In the genomic region with DNA sequence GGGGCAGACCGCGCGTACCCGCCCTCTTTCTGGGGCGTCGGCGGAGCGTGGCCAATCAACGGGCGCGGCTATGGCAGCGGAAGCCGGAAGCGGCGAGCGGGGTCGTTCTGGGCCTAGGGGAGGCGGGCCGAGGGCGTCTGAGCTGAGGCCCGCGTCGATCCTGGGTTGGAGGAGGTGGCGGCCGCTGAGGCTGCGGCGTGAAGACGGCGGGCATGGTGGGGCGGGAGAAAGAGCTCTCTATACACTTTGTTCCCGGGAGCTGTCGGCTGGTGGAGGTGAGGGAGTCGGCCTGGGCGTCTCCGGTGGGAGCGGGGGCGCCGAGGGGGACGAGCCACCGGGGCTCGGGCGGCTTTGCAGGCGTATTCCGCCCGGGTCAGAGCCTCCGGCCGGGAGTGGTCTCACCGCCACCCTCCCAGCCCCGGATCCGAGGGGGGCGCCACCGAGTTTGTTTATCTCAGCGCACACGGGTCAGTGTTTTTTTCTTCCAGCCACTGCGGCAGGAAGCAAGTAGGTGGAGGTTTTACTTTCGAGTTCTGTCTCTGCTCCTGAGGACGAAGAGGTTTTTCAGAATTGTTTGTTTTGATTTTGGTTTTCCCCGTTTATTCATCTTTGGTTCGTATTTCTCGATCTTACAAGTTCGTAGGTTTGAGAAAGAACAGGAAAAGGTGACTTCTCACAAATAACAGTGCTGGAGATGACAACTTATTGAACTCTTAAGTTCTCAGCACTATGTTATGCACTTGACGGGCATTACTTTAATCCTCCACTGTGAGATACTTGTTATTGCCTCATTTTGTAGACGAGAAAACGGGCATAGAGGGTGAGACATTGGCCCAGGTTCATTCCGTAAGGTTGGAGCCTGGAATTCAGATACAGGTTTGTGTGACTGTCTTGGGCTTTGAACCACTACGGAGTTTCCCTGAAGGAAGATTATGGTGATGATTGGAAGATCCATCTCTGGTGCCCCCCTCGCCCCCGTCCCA, we compare ENCODE assay signal across 8 cellular contexts. TPM values are rescaled to one million over a fixed set of nuclear protein-coding genes. Genes with fewer than 3 reads are reported as not detected.
A peak's percentile ranks its signal among the peaks of the same experiment; 100 is the strongest.
DNase-seq lines count a peak whose midpoint lies in the region; ATAC-seq, FAIRE-seq and TF ChIP-seq lines count a peak whose summit lies in the region.

A gene (plus strand): TSS at position 145 of the 983 bp plus-strand sequence. CDS start 68 bp downstream, at position 213.

- peaks cover 0 to 9% (median 5%) of the 10 kb centered on the region in 4 experiments; a peak in 4 of 7 replicates for H3K4me1 ChIP-seq in H1 (replicated peaks in 1 of 4; ENCODE audit: control insufficient read depth in 3 of 4, insufficient read depth in 4 of 4, low read length in 3 of 4)
- H3K4me1 ChIP-seq in mesendoderm (ENCODE audit: control insufficient read depth, low read depth, low read length): no peaks in the 10 kb centered on the region

- no peak within 1 kb of the TSS; the same call in 1 of the 2 replicates for H2BK12ac ChIP-seq in H1 (ENCODE audit: low read depth, low read length)

- H3K14ac ChIP-seq in H1 (ENCODE audit: insufficient read length): no peak within 1 kb of the TSS

- H4K8ac ChIP-seq in H1 (ENCODE audit: extremely low read depth, insufficient read depth, low read length) (peak within 1 kb of the TSS; percentile 93), mesendoderm (ENCODE audit: low read depth, low read length) (peak within 1 kb of the TSS; percentile 98)

- H3K56ac ChIP-seq in H1 (replicated peaks; ENCODE audit: insufficient read length, low read depth, low read length) (peak within 1 kb of the TSS; percentile 90), mesendoderm (ENCODE audit: low read length) (peak within 1 kb of the TSS; percentile 94)

- peaks cover 12 to 29% of the 10 kb centered on the region in 2 experiments for H4K20me1 ChIP-seq in H1 (replicated peaks in 1 of 2; ENCODE audit: control insufficient read depth in 1 of 2, insufficient read depth in 2 of 2, low read length in 2 of 2)

- TF ChIP-seq RAD21 in H1 (IDR thresholded peaks at IDR 0.05 in 1 of 2, conservative IDR thresholded peaks at IDR 0.05 in 1 of 2; ENCODE audit: low read depth in 2 of 2, low read length in 2 of 2): peak in 1 of 2 experiments; percentile 17; a peak in 1 of 4 replicates

- H3K9me3 ChIP-seq in H1 (ENCODE audit: insufficient read depth in 2 of 2, low read depth in 1 of 2, low read length in 1 of 2): no peaks in the 10 kb centered on the region

- TF ChIP-seq CTCF in H1 (IDR thresholded peaks at IDR 0.05; ENCODE audit: control extremely low read depth in 1 of 3, insufficient read depth in 1 of 3, low read depth in 1 of 3, low read length in 3 of 3): peak; percentile 40 to 53 (median 48); a peak in 3 of 4 replicates

- H3K36me3 ChIP-seq in H1 (ENCODE audit: control insufficient read depth in 2 of 4, insufficient read depth in 4 of 4, low read length in 3 of 4) (no peaks in the 10 kb centered on the region), mesendoderm (ENCODE audit: control insufficient read depth, insufficient read depth, low read length) (no peaks in the 10 kb centered on the region)

- H2AK5ac ChIP-seq in H1 (ENCODE audit: low read depth, low read length): peak within 1 kb of the TSS; percentile 78
- H2AK5ac ChIP-seq in mesendoderm (ENCODE audit: low read length): no peak within 1 kb of the TSS

- H2BK5ac ChIP-seq in H1 (ENCODE audit: low read depth, low read length) (peak within 1 kb of the TSS; percentile 83), mesendoderm (ENCODE audit: low read length) (peak within 1 kb of the TSS; percentile 89)

- no peak within 1 kb of the TSS for H2AFZ ChIP-seq in H1 (ENCODE audit: low read length)

- TF ChIP-seq POLR2A in H1 (IDR thresholded peaks at IDR 0.05; ENCODE audit: control extremely low read depth in 1 of 2, low read depth in 2 of 2, low read length in 2 of 2): peak; percentile 83 to 89

- 0 out of 2 replicates have a peak within 1 kb of the TSS, but pooled peaks have one; percentile 13 for H2BK20ac ChIP-seq in H1 (ENCODE audit: low read length)

- peak within 1 kb of the TSS; percentile 67 to 98 (median 89) for H3K4me3 ChIP-seq in H1 (ENCODE audit: extremely low read depth in 1 of 4, insufficient read depth in 2 of 4, low read depth in 3 of 4, low read length in 4 of 4)
- H3K4me3 ChIP-seq in mesendoderm (ENCODE audit: low read length): peak within 1 kb of the TSS; percentile 70

- H2BK15ac ChIP-seq in H1 (ENCODE audit: low read length) (no peak within 1 kb of the TSS), mesendoderm (replicated peaks; ENCODE audit: low read depth) (no peak within 1 kb of the TSS)

- H2BK120ac ChIP-seq in H1 (replicated peaks; ENCODE audit: low read depth, low read length) (peak within 1 kb of the TSS; percentile 95), mesendoderm (ENCODE audit: low read depth, low read length) (no peak within 1 kb of the TSS)

- no peaks in the 10 kb centered on the region for H3K79me1 ChIP-seq in H1 (ENCODE audit: low read depth, low read length)
- H3K79me1 ChIP-seq in mesendoderm (ENCODE audit: low read length): no peaks in the 10 kb centered on the region

- H3K23me2 ChIP-seq in H1 (ENCODE audit: low read depth, low read length): peaks cover 12% of the 10 kb centered on the region

- ATAC-seq in GM21381 (IDR thresholded peaks at IDR 0.05; ENCODE audit: unreplicated experiment): peak; percentile 89

- DNase-seq in Caki2 (ENCODE audit: low read depth) (peak; percentile 97), HUDEP-2 (lab: John Stamatoyannopoulos, UW; ENCODE audit: unreplicated experiment in 76 of 76) (peak in 75 of 76 experiments; percentile 21 to 95 (median 90)), NOMO-1 treated with dmso at 0.1 percent for 144 hours (lab: John Stamatoyannopoulos, UW; ENCODE audit: unreplicated experiment) (peak; percentile 98), H1 (ENCODE audit: low read depth in 1 of 2, low spot score in 2 of 2) (peak; percentile 73 to 89), mesendoderm (peak; percentile 98)
- peak; percentile 72 to 87 (median 86) for DNase-seq in activated CD8-positive, alpha-beta memory T cell treated with anti-CD3 and anti-CD28 coated beads for 48 hours (ENCODE audit: low read depth in 2 of 3, low spot score in 2 of 3)
- DNase-seq in stimulated activated CD8-positive, alpha-beta memory T cell treated with anti-CD3 and anti-CD28 coated beads, Interleukin-15, amount 100 ng/mL, for 1 hour (ENCODE audit: low read depth): peak; percentile 85

- in situ Hi-C loops in Caki2 (cut with HindIII; ENCODE audit: low pct_unique_long_range_greater_than_20kb, low sequenced_read_pairs): no loop called here

- H3K27me3 ChIP-seq in H1 (replicated peaks in 1 of 4; ENCODE audit: control insufficient read depth in 3 of 4, extremely low read depth in 1 of 4, insufficient read depth in 3 of 4, low read length in 3 of 4) (no peaks in the 10 kb centered on the region), mesendoderm (ENCODE audit: insufficient read depth, low read length, poor library complexity) (no peaks in the 10 kb centered on the region)

- peaks cover 28 to 70% of the 10 kb centered on the region in 2 experiments for H3K79me2 ChIP-seq in H1 (ENCODE audit: control insufficient read depth in 1 of 2, insufficient read depth in 2 of 2, low read length in 2 of 2)
- H3K79me2 ChIP-seq in mesendoderm (ENCODE audit: control insufficient read depth, insufficient read depth, low read length): peaks cover 44% of the 10 kb centered on the region

- H4K91ac ChIP-seq in H1 (replicated peaks; ENCODE audit: insufficient read length, low read length): peak within 1 kb of the TSS; percentile 52

- CTCF ChIA-PET in H1 (lab: Charles Lee; ENCODE audit: partially characterized antibody): interaction anchor here (0.6 to 1.8 kb wide), 8 partner anchors 10 to 47 kb away, joined by 3 to 5 read pairs (median 4); no protein-coding TSS in a partner anchor

- FAIRE-seq in H1 (lab: Jason Lieb, UNC): no peak

- peak within 1 kb of the TSS; percentile 90 to 99 (median 96) for H3K9ac ChIP-seq in H1 (replicated peaks in 1 of 4; ENCODE audit: extremely low read depth in 1 of 4, low read depth in 3 of 4, low read length in 3 of 4)
- peak within 1 kb of the TSS; percentile 91 for H3K9ac ChIP-seq in mesendoderm (ENCODE audit: low read length)

- POLR2A ChIA-PET in H1 (lab: Charles Lee; ENCODE audit: partially characterized antibody): interaction anchor here (0.7 to 4.6 kb wide), 15 partner anchors 9 to 1012 kb away, joined by 3 to 76 read pairs (median 4); a partner anchor contains a TSS

- H3K27ac ChIP-seq in H1 (ENCODE audit: low read depth, low read length) (peak within 1 kb of the TSS; percentile 89), mesendoderm (ENCODE audit: low read depth, low read length) (peak within 1 kb of the TSS; percentile 95)

- WGBS in H1 (ENCODE audit: extremely low coverage in 1 of 2, insufficient coverage in 1 of 2, insufficient read length in 1 of 2, insufficient replicate concordance in 2 of 2, low coverage in 1 of 2, low lambda C conversion rate in 2 of 2, missing lambda C conversion rate in 1 of 2), 2 experiments: 3% methylated on average over 63 of the region's 68 CpGs; no CpG with 5 or more reads in 1 of the 2 experiments
- no CpG with 5 or more reads among the region's 68 CpGs for WGBS in mesendoderm (ENCODE audit: extremely low coverage, insufficient coverage, low lambda C conversion rate)

- H3K18ac ChIP-seq in H1 (ENCODE audit: extremely low read depth, low read length): peak within 1 kb of the TSS; percentile 93
- H3K18ac ChIP-seq in mesendoderm (ENCODE audit: low read length): peak within 1 kb of the TSS; percentile 71

- H4K5ac ChIP-seq in H1 (ENCODE audit: insufficient read length, low read depth, low read length): peak within 1 kb of the TSS; percentile 85
- no peak within 1 kb of the TSS for H4K5ac ChIP-seq in mesendoderm (ENCODE audit: low read length)

- TF ChIP-seq EP300 in H1 (IDR thresholded peaks at IDR 0.05; ENCODE audit: borderline replicate concordance in 1 of 2, low read depth in 2 of 2, low read length in 2 of 2): no peak

- H3K4me2 ChIP-seq in H1 (ENCODE audit: insufficient read depth in 1 of 2, low read depth in 2 of 2, low read length in 2 of 2): peak within 1 kb of the TSS; percentile 90 to 100
- H3K4me2 ChIP-seq in mesendoderm (ENCODE audit: low read length): peak within 1 kb of the TSS; percentile 96

- peak within 1 kb of the TSS; percentile 12 for H3K23ac ChIP-seq in H1 (ENCODE audit: insufficient read length)
- H3K23ac ChIP-seq in mesendoderm (ENCODE audit: low read length): no peak within 1 kb of the TSS

- H3K4ac ChIP-seq in H1 (replicated peaks; ENCODE audit: insufficient read length, low read depth, low read length) (peak within 1 kb of the TSS; percentile 91), mesendoderm (ENCODE audit: low read depth, low read length) (peak within 1 kb of the TSS; percentile 88)

RNA-seq across cellular contexts. Expression of the gene that starts here (rescaled TPM):
- 53.5 and 59.5 TPM in 2 replicates for total RNA-seq in Caki2 (2014; rRNA removed; shearing (Covaris generic); ENCODE audit: low replicate concordance)
- total RNA-seq in H1 (2021; fragmentation: NEBNext Ultra II Directional; extraction: Animal tissue kit (Norgen Biotek cat#: 25700)): 64.1 and 65.2 TPM in 2 replicates
- 18.7 and 33.9 TPM in 2 replicates for polyA plus RNA-seq in H1 (2011; rRNA removed)
- polyA plus RNA-seq in H1 (2011; cell fraction: cytosol; rRNA removed): 45.9 TPM
- 19.2 TPM for polyA plus RNA-seq in H1 (2011; cell fraction: nucleus; rRNA removed)
- polyA plus RNA-seq in H1 (2012, experiment 1 of 2): 45.1 to 66.2 TPM (median 56.0 TPM) in 4 replicates
- 8.1 TPM for polyA plus RNA-seq in H1 (2012, experiment 2 of 2)
- polyA plus RNA-seq in H1 (2013, experiment 1 of 2): 37.6 TPM
- 37.6 TPM for polyA plus RNA-seq in H1 (2013, experiment 2 of 2)
- 51.2 and 74.4 TPM in 2 replicates for polyA minus RNA-seq in H1 (2011; rRNA and poly(A)+ RNA removed)
- 32.3 TPM for polyA minus RNA-seq in H1 (2011; cell fraction: cytosol; rRNA and poly(A)+ RNA removed)
- polyA minus RNA-seq in H1 (2011; cell fraction: nucleus; rRNA and poly(A)+ RNA removed): 43.0 TPM
- polyA plus RNA-seq in mesendoderm (2013, experiment 1 of 2): 33.0 TPM
- polyA plus RNA-seq in mesendoderm (2013, experiment 2 of 2): 35.0 TPM

Comparison
In these comparisons a context has a peak if more than half of its experiments do, and no peak if none do; other contexts are left out.
1. Peak in every context shown above with its lines: DNase-seq, ATAC-seq, H3K4me3 ChIP-seq and H3K27ac ChIP-seq.